ENCODE assay signal across 7 cellular contexts in genomic region chr4:138242076-138242829, GRCh38. TPM values are rescaled to one million over a fixed set of nuclear protein-coding genes. Genes with fewer than 3 reads are reported as not detected.
A peak's percentile ranks its signal among the peaks of the same experiment; 100 is the strongest.
DNase-seq lines count a peak whose midpoint lies in the region; ATAC-seq, FAIRE-seq and TF ChIP-seq lines count a peak whose summit lies in the region.

SLC7A11 (minus strand) TSS chr4:138242349; CDS start chr4:138242069, 280 bp downstream.

- H3K36me3 ChIP-seq in HEK293 (ENCODE audit: control insufficient read depth in 2 of 2, insufficient read depth in 1 of 2, low read length in 2 of 2): no peaks in the 10 kb centered on the region

- intact Hi-C loops in sciatic nerve (cut with DNase I): no loop called here

- POLR2A ChIA-PET in HEK293 (lab: Yijun Ruan, JAX): interaction anchor here (1.2 to 2.1 kb wide), 2 partner anchors 9 to 21 kb away, joined by 3 to 8 read pairs; no protein-coding TSS in a partner anchor

- peak within 1 kb of the TSS; percentile 38; the same call in 1 of the 2 replicates for H3K27ac ChIP-seq in HEK293 (ENCODE audit: extremely low read depth, low read depth, low read length)

- DNase-seq in GM12891 (ENCODE audit: insufficient read length, low spot score): peak; percentile 6
- DNase-seq in M059J (ENCODE audit: low read depth): peak; percentile 96
- peak; percentile 88 for DNase-seq in SHP77 (lab: John Stamatoyannopoulos, UW)
- DNase-seq in astrocyte of the hippocampus (ENCODE audit: low read depth, low spot score): peak; percentile 94
- peak in 29 of 51 donors; percentile 3 to 54 (median 19) for DNase-seq in hypothalamus (lab: John Stamatoyannopoulos, UW)
- no peak for DNase-seq in sciatic nerve (ENCODE audit: low spot score)

- peak within 1 kb of the TSS; percentile 26 for H3K4me3 ChIP-seq in HEK293 (ENCODE audit: low read depth, low read length)

- peak; percentile 94 for FAIRE-seq in GM12891 (lab: Jason Lieb, UNC)

- peak; percentile 85 for TF ChIP-seq POLR2A in GM12891 (IDR thresholded peaks at IDR 0.05; ENCODE audit: low read depth, low read length)

- no peaks in the 10 kb centered on the region for H3K4me1 ChIP-seq in HEK293 (ENCODE audit: control insufficient read depth, insufficient read depth, low read length)

- no peaks in the 10 kb centered on the region for H3K9me3 ChIP-seq in HEK293 (ENCODE audit: control insufficient read depth, insufficient read depth, low read depth, low read length)

- ATAC-seq in sciatic nerve: peak; percentile 91

- CTCF ChIA-PET in HEK293 (lab: Yijun Ruan, JAX): interaction anchor here (0.9 kb wide), 1 partner anchor 29 kb away, joined by 3 read pairs; no protein-coding TSS in a partner anchor

- TF ChIP-seq CTCF in HEK293 (tag by site-specific recombination; IDR thresholded peaks at IDR 0.05): 0 out of 2 replicates have a peak, but pooled peaks have one; percentile 13

TF ChIP-seq in GM12891, 5 proteins besides CTCF, POLR2A, EP300 and RAD21:
- TF ChIP-seq POLR2AphosphoS5 (IDR thresholded peaks at IDR 0.05; ENCODE audit: low read depth, low read length): peak; percentile 85
- no peak for TF ChIP-seq SPI1 (IDR thresholded peaks at IDR 0.05; ENCODE audit: low read depth, low read length)
- peak; percentile 75 for TF ChIP-seq POU2F2 (IDR thresholded peaks at IDR 0.05; ENCODE audit: low read depth, low read length)
- TF ChIP-seq TAF1 (IDR thresholded peaks at IDR 0.05; ENCODE audit: low read depth, low read length): peak; percentile 69; the same call in 1 of the 2 replicates

TF ChIP-seq in HEK293, 187 proteins besides CTCF, POLR2A, EP300 and RAD21 (continues in another document):
- TF ChIP-seq FEZF1 (tag by site-specific recombination; IDR thresholded peaks at IDR 0.05) (peak; percentile 79), ZNF433 (tag by site-specific recombination; IDR thresholded peaks at IDR 0.05; ENCODE audit: low read depth) (no peak), ATF2 (tag by site-specific recombination; IDR thresholded peaks at IDR 0.05; ENCODE audit: low read depth) (peak; percentile 78), ZNF701 (tag by site-specific recombination; IDR thresholded peaks at IDR 0.05) (no peak), ZNF202 (tag by site-specific recombination; IDR thresholded peaks at IDR 0.05; ENCODE audit: borderline replicate concordance) (no peak), KLF8 (tag by site-specific recombination; IDR thresholded peaks at IDR 0.05) (0 out of 2 replicates have a peak, but pooled peaks have one; percentile 21), ZNF449 (tag by site-specific recombination; IDR thresholded peaks at IDR 0.05) (peak; percentile 40; the same call in 1 of the 2 replicates), KLF10 (tag by site-specific recombination; IDR thresholded peaks at IDR 0.05) (peak; percentile 74), PBX3 (CRISPR knock-in tag; IDR thresholded peaks at IDR 0.05) (no peak), ZNF362 (tag by site-specific recombination; IDR thresholded peaks at IDR 0.05) (peak; percentile 98), ZNF747 (tag by site-specific recombination; IDR thresholded peaks at IDR 0.05) (no peak), ZNF335 (tag by site-specific recombination; conservative IDR thresholded peaks at IDR 0.05) (peak; percentile 34; the same call in 1 of the 2 replicates), PRDM6 (tag by site-specific recombination; IDR thresholded peaks at IDR 0.05) (peak; percentile 97), HOXD13 (CRISPR knock-in tag; IDR thresholded peaks at IDR 0.05; ENCODE audit: borderline replicate concordance) (peak; percentile 61; the same call in 1 of the 2 replicates), SP3 (tag by site-specific recombination; IDR thresholded peaks at IDR 0.05) (peak; percentile 39; the same call in 1 of the 2 replicates), ZBTB17 (tag by site-specific recombination; IDR thresholded peaks at IDR 0.05) (peak; percentile 82), ZNF19 (tag by site-specific recombination; IDR thresholded peaks at IDR 0.05; ENCODE audit: low read depth) (no peak), ZBTB8A (tag by site-specific recombination; IDR thresholded peaks at IDR 0.05) (peak; percentile 62; the same call in 1 of the 2 replicates), TSHZ1 (tag by site-specific recombination; IDR thresholded peaks at IDR 0.05; ENCODE audit: borderline replicate concordance) (0 out of 2 replicates have a peak, but pooled peaks have one; percentile 20)

RNA-seq across cellular contexts. Expression of gene SLC7A11, which starts in this region (rescaled TPM):
- polyA plus RNA-seq in GM12891 (2012; ENCODE audit: low read depth, missing spikeins): 0.51 TPM
- total RNA-seq in M059J (2014; rRNA removed; shearing (Covaris generic)): 7.8 and 9.2 TPM in 2 replicates
- total RNA-seq in sciatic nerve: 0.89 TPM

Comparison
In these comparisons a context has a peak if more than half of its experiments do, and no peak if none do; other contexts are left out.
1. Peak in ATAC-seq in sciatic nerve; RNA of the gene not detected or under 1 TPM.